32 cellular contexts compared by ENCODE assay signal in the genomic region with DNA sequence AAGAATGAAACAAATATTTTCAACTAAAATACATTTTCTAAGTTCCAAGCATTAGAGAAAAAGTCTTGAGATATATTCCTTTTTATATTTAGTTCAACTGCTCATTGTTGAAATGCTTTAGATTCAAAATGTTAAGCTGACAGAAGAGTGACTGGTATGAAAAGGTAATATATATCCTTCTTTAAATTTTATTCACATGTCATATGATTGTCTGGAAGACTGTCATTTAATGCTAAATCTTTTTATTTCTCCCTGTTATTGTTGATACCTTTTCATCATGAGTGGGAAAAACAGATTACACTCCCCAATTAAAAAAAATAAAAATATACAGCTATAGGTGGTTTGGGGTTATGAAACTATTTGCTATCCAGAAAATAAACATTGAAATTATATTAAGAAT.
"Had no signal": no experiment of that assay in that cellular context is flagged by ENCODE, and none has a peak within 500 bp of the region (broad histone marks: within the 10 kb centered on the region; RNA-seq: fewer than 3 reads in every experiment).

No MANE protein-coding gene starts in this region.

- H3K27ac ChIP-seq: KMS-11 had no signal

- H3K4me3 ChIP-seq: MG63 had no signal

- H3K9ac ChIP-seq: KMS-11 had no signal

- H3K4me2 ChIP-seq: KMS-11 had no signal

- H3K9me3 ChIP-seq: MG63 had no signal

- DNase-seq: Karpas-422, Kasumi-1, MG63, MM.1S, MV-4-11, NCI-H1048, NCI-H1092, NCI-H1092 treated with DMSO at 0.1 percent for 48 hours, NCI-H1105, NCI-H1105 treated with DMSO at 0.1 percent for 48 hours, NCI-H1417, NCI-H1417 treated with DMSO at 0.1 percent for 48 hours, NCI-H1436, NCI-H1436 treated with DMSO at 0.1 percent for 48 hours, NCI-H146, NCI-H1694, NCI-H1694 treated with DMSO at 0.1 percent for 48 hours, NCI-H187, NCI-H187 treated with DMSO at 0.1 percent for 48 hours, NCI-H1930, NCI-H2029, NCI-H2029 treated with DMSO at 0.1 percent for 48 hours, NCI-H2081, NCI-H2081 treated with DMSO at 0.1 percent for 48 hours, NCI-H2107, NCI-H2227 treated with DMSO at 0.1 percent for 48 hours, NCI-H226, NCI-H345, NCI-H446, NCI-H446 treated with DMSO at 0.1 percent for 48 hours, NCI-H510A had no signal

- H3K36me3 ChIP-seq: MG63 had no signal
